2 cellular contexts compared by ENCODE assay signal in the genomic region with DNA sequence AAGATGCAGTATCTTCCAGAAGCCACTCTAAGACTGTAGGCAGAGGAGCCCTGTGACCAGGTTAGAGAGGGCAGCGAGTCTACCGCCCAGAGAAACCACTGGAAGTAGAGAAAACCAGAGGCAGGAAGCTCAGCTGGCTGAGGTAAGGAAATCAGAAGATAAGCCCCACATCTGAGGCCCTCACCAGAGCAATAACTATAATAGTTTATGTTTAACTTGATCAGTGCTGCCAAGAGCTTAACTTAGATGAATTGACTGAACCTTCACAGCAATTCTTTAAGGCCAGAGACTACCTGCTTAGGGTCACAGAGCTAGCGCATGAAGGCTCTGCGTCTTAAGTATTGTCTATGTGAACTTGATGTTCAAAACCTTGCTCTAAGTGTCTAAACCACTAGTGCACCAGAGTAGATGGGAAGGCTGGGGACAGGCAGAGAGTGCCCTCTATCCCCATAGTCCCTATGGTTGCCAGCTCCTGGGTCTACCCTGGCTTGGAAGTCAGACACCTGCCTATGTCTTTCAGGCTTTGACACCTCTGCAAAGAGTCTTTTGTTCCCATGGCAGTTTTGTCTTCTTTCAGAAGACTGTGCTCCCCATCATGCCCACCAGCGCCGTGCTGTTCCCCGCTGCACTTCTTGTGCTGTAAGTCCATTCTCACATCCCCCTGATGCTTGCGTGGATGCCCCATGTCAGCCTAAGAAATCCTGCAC.
TF ChIP-seq lines count a peak whose summit lies in the region.

No MANE protein-coding gene starts in this region.

TF ChIP-seq in H1, 55 proteins besides CTCF, POLR2A, EP300 and RAD21:
- no peak for TF ChIP-seq TAF7 (optimal IDR thresholded peaks at IDR 0.05; ENCODE audit: borderline replicate concordance, low read depth, low read length)
- no peak for TF ChIP-seq SRF (IDR thresholded peaks at IDR 0.05; ENCODE audit: low read depth, low read length)
- TF ChIP-seq BRCA1 (IDR thresholded peaks at IDR 0.05; ENCODE audit: low read depth, low read length): no peak
- TF ChIP-seq SIN3A (conservative IDR thresholded peaks at IDR 0.05 in 1 of 2, IDR thresholded peaks at IDR 0.05 in 1 of 2; ENCODE audit: low read depth in 1 of 2, low read length in 2 of 2): no peak
- TF ChIP-seq KDM1A (IDR thresholded peaks at IDR 0.05; ENCODE audit: borderline replicate concordance, low read length): no peak
- no peak for TF ChIP-seq EZH2 (IDR thresholded peaks at IDR 0.05; ENCODE audit: low read depth, low read length, severe bottlenecking)
- no peak for TF ChIP-seq BACH1 (IDR thresholded peaks at IDR 0.05; ENCODE audit: low read length)
- TF ChIP-seq EGR1 (IDR thresholded peaks at IDR 0.05; ENCODE audit: borderline replicate concordance, low read depth, low read length): no peak
- TF ChIP-seq, protein P1, sequence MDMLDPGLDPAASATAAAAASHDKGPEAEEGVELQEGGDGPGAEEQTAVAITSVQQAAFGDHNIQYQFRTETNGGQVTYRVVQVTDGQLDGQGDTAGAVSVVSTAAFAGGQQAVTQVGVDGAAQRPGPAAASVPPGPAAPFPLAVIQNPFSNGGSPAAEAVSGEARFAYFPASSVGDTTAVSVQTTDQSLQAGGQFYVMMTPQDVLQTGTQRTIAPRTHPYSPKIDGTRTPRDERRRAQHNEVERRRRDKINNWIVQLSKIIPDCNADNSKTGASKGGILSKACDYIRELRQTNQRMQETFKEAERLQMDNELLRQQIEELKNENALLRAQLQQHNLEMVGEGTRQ (IDR thresholded peaks at IDR 0.05; ENCODE audit: low read length): no peak
- no peak for TF ChIP-seq BCL11A (IDR thresholded peaks at IDR 0.05; ENCODE audit: low read depth in 2 of 2, low read length in 2 of 2)
- no peak for TF ChIP-seq RFX5 (IDR thresholded peaks at IDR 0.05; ENCODE audit: borderline replicate concordance, low read depth, low read length)
- TF ChIP-seq TBP (IDR thresholded peaks at IDR 0.05; ENCODE audit: low read depth, low read length): no peak
- TF ChIP-seq RNF2 (IDR thresholded peaks at IDR 0.05; ENCODE audit: borderline replicate concordance, low read depth, low read length, missing control alignments, poor library complexity, severe bottlenecking): no peak

TF ChIP-seq in SK-N-SH treated with all-trans-retinoic acid at 6 μM for 48 hours, 23 proteins besides CTCF, POLR2A, EP300 and RAD21:
- TF ChIP-seq ZFP3 (CRISPR knock-in tag; IDR thresholded peaks at IDR 0.05): no peak
- no peak for TF ChIP-seq ZFP30 (CRISPR knock-in tag; IDR thresholded peaks at IDR 0.05)
- TF ChIP-seq, protein P2, sequence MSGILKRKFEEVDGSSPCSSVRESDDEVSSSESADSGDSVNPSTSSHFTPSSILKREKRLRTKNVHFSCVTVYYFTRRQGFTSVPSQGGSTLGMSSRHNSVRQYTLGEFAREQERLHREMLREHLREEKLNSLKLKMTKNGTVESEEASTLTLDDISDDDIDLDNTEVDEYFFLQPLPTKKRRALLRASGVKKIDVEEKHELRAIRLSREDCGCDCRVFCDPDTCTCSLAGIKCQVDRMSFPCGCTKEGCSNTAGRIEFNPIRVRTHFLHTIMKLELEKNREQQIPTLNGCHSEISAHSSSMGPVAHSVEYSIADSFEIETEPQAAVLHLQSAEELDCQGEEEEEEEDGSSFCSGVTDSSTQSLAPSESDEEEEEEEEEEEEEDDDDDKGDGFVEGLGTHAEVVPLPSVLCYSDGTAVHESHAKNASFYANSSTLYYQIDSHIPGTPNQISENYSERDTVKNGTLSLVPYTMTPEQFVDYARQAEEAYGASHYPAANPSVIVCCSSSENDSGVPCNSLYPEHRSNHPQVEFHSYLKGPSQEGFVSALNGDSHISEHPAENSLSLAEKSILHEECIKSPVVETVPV (CRISPR knock-in tag; IDR thresholded peaks at IDR 0.05): no peak
- TF ChIP-seq CSDC2 (CRISPR knock-in tag; IDR thresholded peaks at IDR 0.05): no peak
